Comparison of ENCODE assay signal across 16 cellular contexts in genomic region chr21:39118604-39119215, GRCh38.
"Had no signal": no experiment of that assay in that cellular context is flagged by ENCODE, and none has a peak within 500 bp of the region (broad histone marks: within the 10 kb centered on the region; RNA-seq: fewer than 3 reads in every experiment).

No MANE protein-coding gene starts in this region.

- H3K4me1 Mint-ChIP-seq: memory B cell had no signal

- DNase-seq: dorsolateral prefrontal cortex; effector CD8-positive, alpha-beta T cell; gastrocnemius medialis; islet precursor cell; left ventricle myocardium inferior; lower lobe of right lung; midbrain; naive B cell; ovary; right cardiac atrium; small intestine; stimulated activated CD4-positive, alpha-beta T cell treated with anti-CD3 and anti-CD28 coated beads, Interleukin-12 subunit alpha, Interleukin-12 subunit beta, amount 100 ng/mL, for 4 hours; stimulated activated naive CD4-positive, alpha-beta T cell treated with Interleukin-2 at 50 U/mL for 16 hours had no signal

- H3K36me3 ChIP-seq: gastrocnemius medialis, left ventricle myocardium inferior, lower lobe of right lung, ovary had no signal

- H3K27ac Mint-ChIP-seq: memory B cell, progenitor cell of endocrine pancreas had no signal

- H3K27me3 ChIP-seq: dorsolateral prefrontal cortex, gastrocnemius medialis, ovary had no signal

- H3K9me3 ChIP-seq: gastrocnemius medialis, ovary had no signal

- H3K4me1 ChIP-seq: lower lobe of right lung had no signal

- H3K4me3 Mint-ChIP-seq: memory B cell had no signal

- H3K4me3 ChIP-seq: coronary artery, dorsolateral prefrontal cortex, gastrocnemius medialis, left ventricle myocardium inferior, lower lobe of right lung, ovary had no signal

- H3K27ac ChIP-seq: coronary artery, dorsolateral prefrontal cortex, gastrocnemius medialis, left ventricle myocardium inferior, lower lobe of right lung, ovary had no signal
